1 cellular context compared by ENCODE assay signal in the genomic region with DNA sequence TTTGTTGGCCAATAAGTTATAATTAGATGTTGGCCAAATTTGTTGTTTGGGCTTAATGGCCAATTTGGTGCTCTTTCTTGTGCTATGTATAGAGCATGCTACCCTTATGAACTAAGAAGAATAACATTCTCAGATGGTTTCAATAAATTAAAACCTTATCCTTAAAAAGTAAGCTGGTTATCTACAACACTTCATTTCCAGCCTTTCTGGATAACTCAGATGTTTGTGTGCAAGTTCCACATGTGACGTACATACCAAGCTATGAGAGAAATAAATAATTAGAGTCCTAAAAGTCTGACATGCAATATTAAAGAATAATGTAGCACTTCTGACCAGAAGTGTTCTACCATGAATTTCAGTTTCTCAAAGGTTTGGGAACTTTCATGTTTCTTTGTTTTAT.
TF ChIP-seq lines count a peak whose summit lies in the region.

No MANE protein-coding gene starts in this region.

TF ChIP-seq in IMR-90, 13 proteins besides CTCF, POLR2A, EP300 and RAD21:
- TF ChIP-seq, protein P1, sequence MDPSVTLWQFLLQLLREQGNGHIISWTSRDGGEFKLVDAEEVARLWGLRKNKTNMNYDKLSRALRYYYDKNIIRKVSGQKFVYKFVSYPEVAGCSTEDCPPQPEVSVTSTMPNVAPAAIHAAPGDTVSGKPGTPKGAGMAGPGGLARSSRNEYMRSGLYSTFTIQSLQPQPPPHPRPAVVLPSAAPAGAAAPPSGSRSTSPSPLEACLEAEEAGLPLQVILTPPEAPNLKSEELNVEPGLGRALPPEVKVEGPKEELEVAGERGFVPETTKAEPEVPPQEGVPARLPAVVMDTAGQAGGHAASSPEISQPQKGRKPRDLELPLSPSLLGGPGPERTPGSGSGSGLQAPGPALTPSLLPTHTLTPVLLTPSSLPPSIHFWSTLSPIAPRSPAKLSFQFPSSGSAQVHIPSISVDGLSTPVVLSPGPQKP (IDR thresholded peaks at IDR 0.05; ENCODE audit: borderline replicate concordance, low read depth, low read length) = no peak
- no peak for TF ChIP-seq NFE2L2 (IDR thresholded peaks at IDR 0.05; ENCODE audit: low read depth, low read length)
